28 cellular contexts compared by ENCODE assay signal in the genomic region with DNA sequence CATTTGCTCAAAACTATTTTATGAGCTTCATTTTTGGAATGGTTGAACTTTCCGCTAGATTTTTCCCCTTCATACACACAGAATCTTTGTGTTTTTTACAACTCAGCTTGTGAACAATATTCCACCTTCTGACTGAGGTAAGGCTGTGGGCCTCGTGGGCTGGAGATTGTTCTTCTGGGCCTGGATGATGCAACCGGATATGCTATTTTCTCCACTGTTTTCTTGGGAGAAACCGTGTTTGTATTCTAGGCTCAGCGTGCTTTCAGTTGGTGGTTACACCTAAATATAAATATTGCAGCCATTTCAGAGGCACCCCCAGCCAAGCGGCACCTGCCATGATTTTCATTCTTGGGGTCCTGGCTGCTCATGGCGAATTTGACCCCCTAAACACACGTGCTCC. TPM values are rescaled to one million over a fixed set of nuclear protein-coding genes. Genes with fewer than 3 reads are reported as not detected.
"Had no signal": no experiment of that assay in that cellular context is flagged by ENCODE, and none has a peak within 500 bp of the region (broad histone marks: within the 10 kb centered on the region; RNA-seq: fewer than 3 reads in every experiment).

No MANE protein-coding gene starts in this region.

- H3K27ac ChIP-seq: colonic mucosa, dorsolateral prefrontal cortex, esophagus muscularis mucosa, gastrocnemius medialis, heart right ventricle, left lung, lower lobe of right lung had no signal

- H3K9me3 Mint-ChIP-seq: dendritic cell treated with granulocyte-macrophage colony-stimulating factor and Interleukin-4, amounts not matched to agents 40 ng/mL and 50 ng/mL, for 4 days; mesothelial cell of epicardium had no signal

- H3K4me3 Mint-ChIP-seq: dendritic cell treated with granulocyte-macrophage colony-stimulating factor and Interleukin-4, amounts not matched to agents 40 ng/mL and 50 ng/mL, for 4 days; mesothelial cell of epicardium had no signal

- ATAC-seq: gastrocnemius medialis, heart right ventricle, left cardiac atrium, left lung, left ventricle myocardium superior, lower lobe of right lung, mucosa of descending colon had no signal

- H3K9me3 ChIP-seq: colonic mucosa, esophagus muscularis mucosa, gastrocnemius medialis, heart right ventricle, left lung, lower lobe of right lung, mucosa of descending colon had no signal

- H3K27me3 Mint-ChIP-seq: dendritic cell treated with granulocyte-macrophage colony-stimulating factor and Interleukin-4, amounts not matched to agents 40 ng/mL and 50 ng/mL, for 4 days had no signal

- H3K36me3 ChIP-seq: colonic mucosa, esophagus muscularis mucosa, gastrocnemius medialis, heart right ventricle, left lung, lower lobe of right lung had no signal

- DNase-seq: colonic mucosa; cortex of kidney; dorsolateral prefrontal cortex; effector CD4-positive, alpha-beta T cell; effector memory CD4-positive, alpha-beta T cell; foreskin melanocyte; gastrocnemius medialis; glutamatergic neuron; head of caudate nucleus; heart right ventricle; hippocampal formation; left cardiac atrium; left lung; left ventricle myocardium superior; lower lobe of right lung; mesenchymal stem cell; mucosa of descending colon had no signal

- FAIRE-seq: endothelial cell of umbilical vein, islet of Langerhans, keratinocyte had no signal

- H3K27me3 ChIP-seq: colonic mucosa, gastrocnemius medialis, left lung had no signal

- H3K4me1 ChIP-seq: colonic mucosa, esophagus muscularis mucosa, gastrocnemius medialis, heart right ventricle, left lung, lower lobe of right lung had no signal

- H3K27ac Mint-ChIP-seq: dendritic cell treated with granulocyte-macrophage colony-stimulating factor and Interleukin-4, amounts not matched to agents 40 ng/mL and 50 ng/mL, for 4 days; mesothelial cell of epicardium had no signal

- H3K4me3 ChIP-seq: colonic mucosa, dorsolateral prefrontal cortex, esophagus muscularis mucosa, gastrocnemius medialis, heart right ventricle, left lung, lower lobe of right lung, mucosa of descending colon had no signal

- H3K36me3 Mint-ChIP-seq: mesothelial cell of epicardium had no signal

RNA-seq across cellular contexts. Expression of a gene that starts 55.2 kb away (rescaled TPM):
- total RNA-seq: colonic mucosa, endothelial cell of umbilical vein, fibroblast of lung, fibroblast of villous mesenchyme, gastrocnemius medialis, left cardiac atrium, left ventricle myocardium superior, lung microvascular endothelial cell, mesenteric fat pad, mucosa of descending colon, myocyte had no signal
- polyA plus RNA-seq: endothelial cell of umbilical vein, fibroblast of lung had no signal
